ENCODE assay signal across 23 cellular contexts in the genomic region with DNA sequence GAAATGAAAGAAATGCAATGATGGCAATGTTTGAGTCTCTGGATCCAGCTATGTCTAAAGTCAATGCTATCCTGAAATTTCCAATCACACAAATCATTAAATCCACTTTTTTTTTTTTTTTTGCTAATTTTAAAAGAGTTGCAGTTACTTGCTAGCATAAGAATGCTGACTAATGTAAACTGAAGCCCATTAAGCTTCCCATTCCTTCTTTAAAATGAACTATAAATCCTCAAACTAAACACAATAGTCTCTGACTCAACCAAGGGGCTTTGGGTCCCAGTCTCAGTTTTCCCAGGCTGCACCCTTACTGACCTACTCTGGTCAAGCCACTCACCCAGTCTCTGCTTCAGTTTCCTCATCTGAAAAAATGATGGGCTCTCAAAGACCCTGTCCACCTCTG.
"Had no signal": no experiment of that assay in that cellular context is flagged by ENCODE, and none has a peak within 500 bp of the region (broad histone marks: within the 10 kb centered on the region; RNA-seq: fewer than 3 reads in every experiment).

No MANE protein-coding gene starts in this region.

- H3K4me3 Mint-ChIP-seq: naive thymus-derived CD8-positive, alpha-beta T cell; nephron; neural crest cell; stimulated activated memory B cell treated with anti-CD40 and anti-IgM and Interleukin-4, amounts not matched to agents 10 μg/mL and 1 μg/mL and 100 μg/mL, for 72 hours; stimulated activated naive CD8-positive, alpha-beta T cell treated with anti-CD3 and anti-CD28 coated beads, Interleukin-15, amount 100 ng/mL, for 72 hours; type B pancreatic cell had no signal

- H3K79me2 ChIP-seq: parathyroid adenoma had no signal

- H2AFZ ChIP-seq: parathyroid adenoma had no signal

- H3K4me3 ChIP-seq: left ventricle myocardium inferior, lung, psoas muscle, right atrium auricular region, sigmoid colon, tibial nerve, uterus had no signal

- H3K36me3 ChIP-seq: left ventricle myocardium inferior, right atrium auricular region, sigmoid colon, tibial nerve, uterus had no signal

- H3K27me3 ChIP-seq: right atrium auricular region, sigmoid colon, tibial nerve, uterus had no signal

- H3K9ac ChIP-seq: parathyroid adenoma had no signal

- DNase-seq: islet precursor cell; left ventricle myocardium inferior; naive thymus-derived CD8-positive, alpha-beta T cell; nucleus accumbens; psoas muscle; sigmoid colon; small intestine; stimulated activated CD4-positive, alpha-beta T cell treated with anti-CD3 and anti-CD28 coated beads, Interleukin-1b, Interleukin-23, amount 100 ng/mL, for 48 hours; stimulated activated CD4-positive, alpha-beta T cell treated with anti-CD3 and anti-CD28 coated beads, Interleukin-2, amount 100 ng/mL, for 48 hours; stimulated activated CD4-positive, alpha-beta T cell treated with anti-CD3 and anti-CD28 coated beads, Interleukin-4, amount 100 ng/mL, for 4 hours; stimulated activated CD8-positive, alpha-beta memory T cell treated with anti-CD3 and anti-CD28 coated beads, Interleukin-4, amount 100 ng/mL, for 48 hours; stimulated activated naive CD4-positive, alpha-beta T cell treated with Interleukin-2 at 50 U/mL for 16 hours; stimulated activated naive CD8-positive, alpha-beta T cell treated with anti-CD3 and anti-CD28 coated beads, Interleukin-15, amount 100 ng/mL, for 72 hours; substantia nigra; uterus had no signal

- H3K27ac Mint-ChIP-seq: naive thymus-derived CD8-positive, alpha-beta T cell; nephron; stimulated activated memory B cell treated with anti-CD40 and anti-IgM and Interleukin-4, amounts not matched to agents 10 μg/mL and 1 μg/mL and 100 μg/mL, for 72 hours; stimulated activated naive CD8-positive, alpha-beta T cell treated with anti-CD3 and anti-CD28 coated beads, Interleukin-15, amount 100 ng/mL, for 72 hours; type B pancreatic cell had no signal

- H3K27ac ChIP-seq: left ventricle myocardium inferior, parathyroid adenoma, psoas muscle, right atrium auricular region, sigmoid colon, tibial nerve, uterus had no signal

- H3K9me3 Mint-ChIP-seq: nephron; stimulated activated naive CD8-positive, alpha-beta T cell treated with anti-CD3 and anti-CD28 coated beads, Interleukin-15, amount 100 ng/mL, for 72 hours; type B pancreatic cell had no signal

- H3K27me3 Mint-ChIP-seq: stimulated activated memory B cell treated with anti-CD40 and anti-IgM and Interleukin-4, amounts not matched to agents 10 μg/mL and 1 μg/mL and 100 μg/mL, for 72 hours; stimulated activated naive CD8-positive, alpha-beta T cell treated with anti-CD3 and anti-CD28 coated beads, Interleukin-15, amount 100 ng/mL, for 72 hours; type B pancreatic cell had no signal

- H3K4me1 Mint-ChIP-seq: stimulated activated memory B cell treated with anti-CD40 and anti-IgM and Interleukin-4, amounts not matched to agents 10 μg/mL and 1 μg/mL and 100 μg/mL, for 72 hours; stimulated activated naive CD8-positive, alpha-beta T cell treated with anti-CD3 and anti-CD28 coated beads, Interleukin-15, amount 100 ng/mL, for 72 hours had no signal

- H3K9me3 ChIP-seq: psoas muscle, right atrium auricular region, sigmoid colon, tibial nerve, uterus had no signal

- H3K36me3 Mint-ChIP-seq: naive thymus-derived CD8-positive, alpha-beta T cell; stimulated activated memory B cell treated with anti-CD40 and anti-IgM and Interleukin-4, amounts not matched to agents 10 μg/mL and 1 μg/mL and 100 μg/mL, for 72 hours; type B pancreatic cell had no signal

- ATAC-seq: naive thymus-derived CD8-positive, alpha-beta T cell; psoas muscle; stimulated activated memory B cell treated with anti-CD40 and anti-IgM and Interleukin-4, amounts not matched to agents 10 μg/mL and 1 μg/mL and 100 μg/mL, for 72 hours; stimulated activated naive CD8-positive, alpha-beta T cell treated with anti-CD3 and anti-CD28 coated beads, Interleukin-15, amount 100 ng/mL, for 72 hours had no signal

- H3K4me1 ChIP-seq: left ventricle myocardium inferior, parathyroid adenoma, psoas muscle, right atrium auricular region, sigmoid colon, tibial nerve, uterus had no signal
